In the genomic region with DNA sequence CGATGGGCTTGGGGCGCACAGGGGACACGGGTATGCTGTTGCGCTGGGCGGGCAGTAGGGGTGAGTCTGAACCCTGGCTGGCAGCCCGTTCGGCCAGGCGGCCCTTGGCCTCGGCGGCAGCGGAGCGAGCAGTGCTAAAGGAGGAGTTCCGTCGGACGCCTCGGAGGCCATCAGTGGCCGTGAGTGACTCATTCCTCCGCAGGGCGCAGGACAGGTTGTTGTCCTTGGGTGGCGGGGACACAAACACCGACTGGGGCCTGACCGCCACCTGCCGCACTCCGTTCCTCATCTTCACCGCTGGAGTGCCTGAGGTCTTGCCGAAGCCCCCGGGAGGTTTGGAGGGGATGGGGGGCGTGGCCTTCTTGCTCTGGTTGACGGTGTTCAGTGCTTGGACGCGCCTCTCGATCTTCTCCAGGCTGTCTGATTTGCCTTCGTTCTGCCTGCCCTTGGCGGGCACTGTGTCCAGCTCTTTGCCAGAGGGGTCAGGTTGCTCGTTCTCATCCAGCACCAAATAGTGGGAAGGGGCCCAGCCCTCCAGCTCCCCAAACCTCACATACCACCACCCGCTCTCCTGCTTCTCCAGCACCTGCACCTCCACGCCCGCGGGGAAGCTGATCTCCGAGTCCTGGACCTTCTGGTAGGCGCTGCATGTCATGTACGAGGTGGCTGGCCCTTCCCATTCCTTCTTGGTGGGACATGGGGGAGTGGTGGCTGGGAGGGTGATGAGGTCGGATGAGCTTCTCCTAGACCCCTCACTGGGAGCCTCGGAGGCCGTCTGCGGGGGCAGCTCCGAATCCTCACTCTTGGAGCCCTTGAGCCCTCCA, we compare ENCODE assay signal across 1 cellular context.
TF ChIP-seq lines count a peak whose summit lies in the region.

No MANE protein-coding gene starts in this region.

TF ChIP-seq in K562, 482 proteins besides CTCF, POLR2A, EP300 and RAD21 (continued from another document):
- TF ChIP-seq PRMT5 (CRISPR knock-in tag; IDR thresholded peaks at IDR 0.05) (no peak), MAFK (IDR thresholded peaks at IDR 0.05; ENCODE audit: low read length) (no peak), ATF1 (CRISPR knock-in tag; IDR thresholded peaks at IDR 0.05) (no peak), ATF1 (tag; IDR thresholded peaks at IDR 0.05) (no peak)
